Comparison of ENCODE assay signal across 8 cellular contexts in the genomic region with DNA sequence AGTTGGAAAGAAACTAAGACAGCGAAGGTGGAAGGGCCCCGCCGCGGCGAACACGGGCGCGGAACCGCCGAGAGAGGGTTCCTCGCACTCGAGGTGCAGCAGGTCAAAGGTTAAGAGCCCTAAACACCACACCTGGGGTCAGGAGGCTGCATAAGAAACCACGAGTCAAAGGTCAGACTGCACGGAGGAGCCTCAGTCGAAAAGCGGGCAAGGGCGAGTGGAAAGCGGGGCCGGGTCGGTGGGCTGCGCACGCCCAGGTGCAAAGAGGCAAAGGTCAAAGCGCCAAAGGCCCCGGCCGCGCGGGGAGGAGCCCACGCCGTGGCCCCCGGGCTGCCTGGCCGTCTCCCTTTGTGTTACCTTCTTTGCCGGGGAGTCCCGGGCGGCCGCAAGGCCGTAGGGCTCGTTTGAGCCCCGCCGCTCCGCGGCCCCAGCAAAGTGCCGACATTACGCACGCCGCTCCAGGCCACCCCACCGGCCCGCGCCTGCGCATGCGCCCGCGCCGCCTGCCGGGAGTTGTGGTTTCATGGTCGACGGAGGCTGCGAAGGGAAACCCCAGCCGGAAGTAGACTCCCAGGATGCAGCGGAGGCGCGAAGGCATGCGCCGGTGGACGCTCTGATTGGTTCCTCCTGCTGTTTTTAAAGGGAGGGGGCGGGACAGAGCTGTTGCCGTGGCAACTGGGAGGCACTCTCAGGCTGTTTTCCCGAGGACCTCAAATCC. TPM values are rescaled to one million over a fixed set of nuclear protein-coding genes. Genes with fewer than 3 reads are reported as not detected.
DNase-seq lines count a peak whose midpoint lies in the region; ATAC-seq and TF ChIP-seq lines count a peak whose summit lies in the region.

A gene (minus strand): TSS at position 470 of the 718 bp plus-strand sequence. CDS start 25 bp downstream, at position 445.

- H3K4me3 Mint-ChIP-seq in T-helper 17 cell (peak within 1 kb of the TSS; percentile 96), type B pancreatic cell (peak within 1 kb of the TSS; percentile 96)

- H3K36me3 Mint-ChIP-seq in T-helper 17 cell (ENCODE audit: low read depth), result peaks cover 4% of the 10 kb centered on the region
- H3K36me3 Mint-ChIP-seq in type B pancreatic cell, result peaks cover 4% of the 10 kb centered on the region

- H3K27ac Mint-ChIP-seq in T-helper 17 cell (peak within 1 kb of the TSS; percentile 90), type B pancreatic cell (peak within 1 kb of the TSS; percentile 91)

- H3K9me3 Mint-ChIP-seq in type B pancreatic cell, result no peaks in the 10 kb centered on the region

- TF ChIP-seq CTCF in type B pancreatic cell (conservative IDR thresholded peaks at IDR 0.05), result peak; percentile 35

- ATAC-seq in HG02938 (IDR thresholded peaks at IDR 0.05; ENCODE audit: unreplicated experiment), result peak; percentile 75
- ATAC-seq in T-helper 17 cell, result peak; percentile 97
- peak; percentile 98 to 99 for ATAC-seq in left cardiac atrium

- no peaks in the 10 kb centered on the region for H3K27me3 Mint-ChIP-seq in T-helper 17 cell
- H3K27me3 Mint-ChIP-seq in type B pancreatic cell, result no peaks in the 10 kb centered on the region

- H3K9me3 ChIP-seq in T-helper 17 cell (ENCODE audit: control insufficient read depth, low read length, poor library complexity, severe bottlenecking), result no peaks in the 10 kb centered on the region

- intact Hi-C loops in left cardiac atrium (cut with DNase I), result loop anchor here in 1 of 2 donors (10.0 kb wide), 1 partner anchor 48 kb away; a partner anchor contains a TSS
- intact Hi-C loops in posterior cingulate gyrus (cut with DNase I), result no loop called here

- DNase-seq in NCI-H187 (lab: John Stamatoyannopoulos, UW), result peak; percentile 89 to 98
- peak; percentile 89 to 94 (median 92) for DNase-seq in T-helper 17 cell
- peak; percentile 73 to 98 (median 94) for DNase-seq in amygdala (lab: John Stamatoyannopoulos, UW)
- peak; percentile 99 for DNase-seq in left cardiac atrium
- DNase-seq in posterior cingulate gyrus, result peak; percentile 93 to 99 (median 96)
- DNase-seq in type B pancreatic cell (ENCODE audit: extremely low spot score, unreplicated experiment), result peak; percentile 97

- peak; percentile 76 for TF ChIP-seq POLR2A in GM15510 (IDR thresholded peaks at IDR 0.05; ENCODE audit: borderline replicate concordance, extremely low read depth, insufficient read length)

- H3K4me1 Mint-ChIP-seq in T-helper 17 cell (peaks cover 14% of the 10 kb centered on the region), type B pancreatic cell (ENCODE audit: unreplicated experiment) (no peaks in the 10 kb centered on the region)

RNA-seq across cellular contexts. Expression of the gene that starts here (rescaled TPM):
- 10 to 100 TPM; 61.3 to 64.7 TPM for total RNA-seq in T-helper 17 cell
- total RNA-seq in left cardiac atrium, result 10 to 100 TPM; 33.7 to 43.6 TPM
- 52.2 and 59.8 TPM in 2 replicates for total RNA-seq in type B pancreatic cell (ENCODE audit: low replicate concordance)

Comparison
In these comparisons a context has a peak if more than half of its experiments do, and no peak if none do; other contexts are left out.
1. Peak in every context shown above with its lines: DNase-seq and ATAC-seq.